3 cellular contexts compared by ENCODE assay signal in genomic region chr6:148322704-148323103, GRCh38.
TF ChIP-seq lines count a peak whose summit lies in the region.

No MANE protein-coding gene starts in this region.

TF ChIP-seq in HEK293, 187 proteins besides CTCF, POLR2A, EP300 and RAD21 (continued from another document):
- no peak for TF ChIP-seq ZNF341 (tag by site-specific recombination; IDR thresholded peaks at IDR 0.05; ENCODE audit: low read depth)
- TF ChIP-seq PATZ1 (tag by site-specific recombination; IDR thresholded peaks at IDR 0.05) = no peak
- no peak for TF ChIP-seq ZNF202 (tag by site-specific recombination; IDR thresholded peaks at IDR 0.05; ENCODE audit: borderline replicate concordance)
- TF ChIP-seq ZNF121 (tag by site-specific recombination; IDR thresholded peaks at IDR 0.05) = no peak
- TF ChIP-seq ZBTB48 (tag by site-specific recombination; IDR thresholded peaks at IDR 0.05) = peak; percentile 3; the same call in 1 of the 2 replicates

TF ChIP-seq in K562, 482 proteins besides CTCF, POLR2A, EP300 and RAD21 (continued from another document):
- peak; percentile 89 for TF ChIP-seq ZNF512 (tag; IDR thresholded peaks at IDR 0.05)
- TF ChIP-seq NFIC (IDR thresholded peaks at IDR 0.05) = peak; percentile 76; the same call in 1 of the 2 replicates

TF ChIP-seq in WTC11, 78 proteins besides CTCF, POLR2A, EP300 and RAD21:
- TF ChIP-seq ZNF121 (CRISPR knock-in tag; IDR thresholded peaks at IDR 0.05) = no peak
- TF ChIP-seq AFF4 (CRISPR knock-in tag; IDR thresholded peaks at IDR 0.05; ENCODE audit: borderline replicate concordance) = no peak
- TF ChIP-seq FOXP4 (CRISPR knock-in tag; IDR thresholded peaks at IDR 0.05) = no peak
- no peak for TF ChIP-seq ZNF423 (CRISPR knock-in tag; IDR thresholded peaks at IDR 0.05)
- no peak for TF ChIP-seq MLX (CRISPR knock-in tag; IDR thresholded peaks at IDR 0.05)
- TF ChIP-seq ELF4 (CRISPR knock-in tag; IDR thresholded peaks at IDR 0.05; ENCODE audit: low read depth) = no peak
- no peak for TF ChIP-seq ZNF512 (CRISPR knock-in tag; IDR thresholded peaks at IDR 0.05; ENCODE audit: borderline replicate concordance)
- no peak for TF ChIP-seq ERG (CRISPR knock-in tag; IDR thresholded peaks at IDR 0.05)
- TF ChIP-seq NR1H2 (CRISPR knock-in tag; IDR thresholded peaks at IDR 0.05) = no peak
- TF ChIP-seq ZNF263 (CRISPR knock-in tag; IDR thresholded peaks at IDR 0.05; ENCODE audit: low read depth) = no peak
- no peak for TF ChIP-seq E2F4 (CRISPR knock-in tag; IDR thresholded peaks at IDR 0.05; ENCODE audit: borderline replicate concordance, low read depth)
- TF ChIP-seq TP53 (CRISPR knock-in tag; IDR thresholded peaks at IDR 0.05) = no peak
- TF ChIP-seq ZNF317 (CRISPR knock-in tag; IDR thresholded peaks at IDR 0.05; ENCODE audit: borderline replicate concordance, low read depth) = no peak
- no peak for TF ChIP-seq PREB (CRISPR knock-in tag; IDR thresholded peaks at IDR 0.05; ENCODE audit: borderline replicate concordance)
